In the genomic region with DNA sequence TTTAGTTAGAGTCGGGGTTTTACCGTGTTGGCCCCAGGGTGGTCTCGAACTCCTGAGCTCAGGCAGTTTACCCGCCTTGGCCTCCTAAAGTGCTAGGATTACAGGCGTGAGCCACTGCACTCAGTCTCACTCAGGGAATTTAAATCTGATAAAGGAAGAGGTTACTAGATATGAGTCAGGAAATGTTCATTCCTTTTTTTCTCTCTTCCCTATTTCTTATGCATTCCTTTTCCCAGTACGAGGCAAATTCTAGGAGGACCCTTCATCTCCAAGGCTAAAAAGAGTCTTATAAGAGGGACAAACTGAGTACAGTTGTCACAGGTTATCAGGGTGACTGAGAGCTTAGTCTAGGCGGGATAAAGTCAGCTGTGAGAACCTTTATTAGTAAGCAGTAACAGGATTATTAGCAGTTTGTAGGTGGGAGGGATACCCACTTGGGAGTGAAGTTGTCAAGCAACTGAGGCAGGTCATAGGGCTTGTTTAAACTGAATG, we compare ENCODE assay signal across 8 cellular contexts. TPM values are rescaled to one million over a fixed set of nuclear protein-coding genes. Genes with fewer than 3 reads are reported as not detected.
DNase-seq lines count a peak whose midpoint lies in the region; ATAC-seq and TF ChIP-seq lines count a peak whose summit lies in the region.

No MANE protein-coding gene starts in this region.

- ATAC-seq in HCT116: no peak
- ATAC-seq in stimulated activated naive B cell treated with anti-CD40 and anti-IgM and Interleukin-4, amounts not matched to agents 10 μg/mL and 1 μg/mL and 100 μg/mL, for 72 hours (replicated peaks): no peak
- ATAC-seq in HG02571 (IDR thresholded peaks at IDR 0.05; ENCODE audit: unreplicated experiment): no peak

- no peaks in the 10 kb centered on the region for H4K20me1 ChIP-seq in HCT116 (ENCODE audit: insufficient read depth)
- H4K20me1 ChIP-seq in hepatocyte (ENCODE audit: insufficient read depth, poor library complexity, severe bottlenecking): peaks cover 12% of the 10 kb centered on the region

- no peak overlapping the region for H3K4me3 Mint-ChIP-seq in activated T-helper 1 cell treated with anti-CD3 and anti-CD28 coated beads, Interleukin-12 subunit alpha, Interleukin-12 subunit beta, Interleukin-2, Interleukin-4 antibody, amounts not matched to agents 30 ng/mL and 10 ng/mL and 1 ng/mL, durations not matched to agents 14 hours and 24 hours and 36 hours
- no peak overlapping the region for H3K4me3 Mint-ChIP-seq in stimulated activated naive B cell treated with anti-CD40 and anti-IgM and Interleukin-4, amounts not matched to agents 10 μg/mL and 1 μg/mL and 100 μg/mL, for 72 hours

- TF ChIP-seq CTCF in HCT116 (IDR thresholded peaks at IDR 0.05 in 2 of 3, conservative IDR thresholded peaks at IDR 0.05 in 1 of 3; ENCODE audit: borderline replicate concordance in 1 of 3, insufficient read depth in 1 of 3, low read depth in 2 of 3, low read length in 2 of 3) (no peak), hepatocyte (IDR thresholded peaks at IDR 0.05; ENCODE audit: poor library complexity) (no peak)

- H3K27me3 Mint-ChIP-seq in activated T-helper 1 cell treated with anti-CD3 and anti-CD28 coated beads, Interleukin-12 subunit alpha, Interleukin-12 subunit beta, Interleukin-2, Interleukin-4 antibody, amounts not matched to agents 30 ng/mL and 10 ng/mL and 1 ng/mL, durations not matched to agents 14 hours and 24 hours and 36 hours (ENCODE audit: insufficient read depth): no peaks in the 10 kb centered on the region
- H3K27me3 Mint-ChIP-seq in stimulated activated naive B cell treated with anti-CD40 and anti-IgM and Interleukin-4, amounts not matched to agents 10 μg/mL and 1 μg/mL and 100 μg/mL, for 72 hours: no peaks in the 10 kb centered on the region

- H3K4me1 Mint-ChIP-seq in activated T-helper 1 cell treated with anti-CD3 and anti-CD28 coated beads, Interleukin-12 subunit alpha, Interleukin-12 subunit beta, Interleukin-2, Interleukin-4 antibody, amounts not matched to agents 30 ng/mL and 10 ng/mL and 1 ng/mL, durations not matched to agents 14 hours and 24 hours and 36 hours (ENCODE audit: low read depth): peaks cover 47% of the 10 kb centered on the region
- peaks cover 28 to 35% of the 10 kb centered on the region in 2 donors for H3K4me1 Mint-ChIP-seq in stimulated activated naive B cell treated with anti-CD40 and anti-IgM and Interleukin-4, amounts not matched to agents 10 μg/mL and 1 μg/mL and 100 μg/mL, for 72 hours

- H2AFZ ChIP-seq in HCT116 (ENCODE audit: low read depth, low read length, poor library complexity, severe bottlenecking): no peak overlapping the region
- no peak overlapping the region for H2AFZ ChIP-seq in hepatocyte

- WGBS in hepatocyte (ENCODE audit: low lambda C conversion rate, missing lambda C conversion rate): 33% methylated on average over 7 of the region's 7 CpGs

- DNase-seq in HCT116 (ENCODE audit: low read depth, low spot score) (no peak), hepatocyte (ENCODE audit: low spot score) (peak; percentile 23), NCI-H2196 treated with DMSO at 0.1 percent for 48 hours (lab: John Stamatoyannopoulos, UW; ENCODE audit: unreplicated experiment) (no peak)
- DNase-seq in activated T-helper 1 cell treated with anti-CD3 and anti-CD28 coated beads, Interleukin-12 subunit alpha, Interleukin-12 subunit beta, Interleukin-2, Interleukin-4 antibody, amounts not matched to agents 30 ng/mL and 10 ng/mL and 1 ng/mL, durations not matched to agents 14 hours and 24 hours and 36 hours (ENCODE audit: low spot score): no peak
- no peak for DNase-seq in stimulated activated naive B cell treated with anti-CD40 and anti-IgM and Interleukin-4, amounts not matched to agents 10 μg/mL and 1 μg/mL and 100 μg/mL, for 72 hours
- no peak for DNase-seq in stimulated activated CD4-positive, alpha-beta T cell treated with anti-CD3 and anti-CD28 coated beads, Interleukin-12 subunit alpha, Interleukin-12 subunit beta, amount 100 ng/mL, for 4 hours
- no peak for DNase-seq in stimulated activated CD4-positive, alpha-beta T cell treated with anti-CD3 and anti-CD28 coated beads, Interleukin-4, amount 100 ng/mL, for 24 hours

- CTCF ChIA-PET in HCT116 (lab: Charles Lee): no interaction called here

- H3K4me1 ChIP-seq in HCT116 (ENCODE audit: control insufficient read depth in 1 of 2, insufficient read depth in 2 of 2, low read length in 2 of 2) (peaks cover 13 to 20% of the 10 kb centered on the region in 2 experiments; a peak in 3 of 4 replicates), hepatocyte (ENCODE audit: insufficient read depth) (peaks cover 35% of the 10 kb centered on the region)

- 0 out of 2 replicates have a peak overlapping the region, but pooled peaks have one; percentile 13 for H3K4me2 ChIP-seq in HCT116 (ENCODE audit: low read length)
- H3K4me2 ChIP-seq in hepatocyte: peak overlapping the region; percentile 66

- peaks cover 5% of the 10 kb centered on the region; the same call in 1 of the 2 replicates for H3K79me2 ChIP-seq in HCT116 (ENCODE audit: insufficient read depth, low read length)
- H3K79me2 ChIP-seq in hepatocyte: peaks cover 75% of the 10 kb centered on the region

- H3K36me3 Mint-ChIP-seq in activated T-helper 1 cell treated with anti-CD3 and anti-CD28 coated beads, Interleukin-12 subunit alpha, Interleukin-12 subunit beta, Interleukin-2, Interleukin-4 antibody, amounts not matched to agents 30 ng/mL and 10 ng/mL and 1 ng/mL, durations not matched to agents 14 hours and 24 hours and 36 hours (ENCODE audit: low read depth): peaks cover 23% of the 10 kb centered on the region
- H3K36me3 Mint-ChIP-seq in stimulated activated naive B cell treated with anti-CD40 and anti-IgM and Interleukin-4, amounts not matched to agents 10 μg/mL and 1 μg/mL and 100 μg/mL, for 72 hours: peaks cover 4% of the 10 kb centered on the region in 2 donors

- no peak for TF ChIP-seq POLR2A in HCT116 (IDR thresholded peaks at IDR 0.05; ENCODE audit: borderline replicate concordance, extremely low read depth, insufficient read depth, insufficient read length)

- no peak overlapping the region for H3K4me3 ChIP-seq in HCT116 (replicated peaks in 1 of 2; ENCODE audit: low read depth in 1 of 2, low read length in 2 of 2)
- no peak overlapping the region for H3K4me3 ChIP-seq in hepatocyte

- RAD21 ChIA-PET in HCT116 (lab: Charles Lee; ENCODE audit: low non-redundant PET in 1 of 2, low total read pairs in 2 of 2, uncharacterized antibody in 2 of 2, unreplicated experiment in 2 of 2): no interaction called here

- H3K27ac ChIP-seq in HCT116 (ENCODE audit: low read depth, low read length) (no peak overlapping the region), hepatocyte (peak overlapping the region; percentile 90)

- H3K36me3 ChIP-seq in HCT116 (ENCODE audit: control insufficient read depth in 1 of 2, insufficient read depth in 2 of 2, low read length in 2 of 2): no peaks in the 10 kb centered on the region
- H3K36me3 ChIP-seq in hepatocyte (replicated peaks; ENCODE audit: insufficient read depth, low read depth): no peaks in the 10 kb centered on the region

- H3K27ac Mint-ChIP-seq in activated T-helper 1 cell treated with anti-CD3 and anti-CD28 coated beads, Interleukin-12 subunit alpha, Interleukin-12 subunit beta, Interleukin-2, Interleukin-4 antibody, amounts not matched to agents 30 ng/mL and 10 ng/mL and 1 ng/mL, durations not matched to agents 14 hours and 24 hours and 36 hours: peak overlapping the region; percentile 44
- H3K27ac Mint-ChIP-seq in stimulated activated naive B cell treated with anti-CD40 and anti-IgM and Interleukin-4, amounts not matched to agents 10 μg/mL and 1 μg/mL and 100 μg/mL, for 72 hours: peak overlapping the region; percentile 21

- POLR2A ChIA-PET in HCT116 (lab: Charles Lee): interaction anchor here (0.7 kb wide), 1 partner anchor 21 kb away, joined by 3 read pairs; no protein-coding TSS in a partner anchor

- peaks cover 6% of the 10 kb centered on the region for H3K9me3 Mint-ChIP-seq in activated T-helper 1 cell treated with anti-CD3 and anti-CD28 coated beads, Interleukin-12 subunit alpha, Interleukin-12 subunit beta, Interleukin-2, Interleukin-4 antibody, amounts not matched to agents 30 ng/mL and 10 ng/mL and 1 ng/mL, durations not matched to agents 14 hours and 24 hours and 36 hours
- no peaks in the 10 kb centered on the region for H3K9me3 Mint-ChIP-seq in stimulated activated naive B cell treated with anti-CD40 and anti-IgM and Interleukin-4, amounts not matched to agents 10 μg/mL and 1 μg/mL and 100 μg/mL, for 72 hours

- intact Hi-C loops in HCT116 (cut with micrococcal nuclease): no loop called here
- intact Hi-C loops in activated T-helper 1 cell treated with anti-CD3 and anti-CD28 coated beads, Interleukin-12 subunit alpha, Interleukin-12 subunit beta, Interleukin-2, Interleukin-4 antibody, amounts not matched to agents 30 ng/mL and 10 ng/mL and 1 ng/mL, durations not matched to agents 14 hours and 24 hours and 36 hours (cut with micrococcal nuclease): no loop called here

- H3K9ac ChIP-seq in HCT116 (ENCODE audit: low read length): no peak overlapping the region

- no peaks in the 10 kb centered on the region for H3K9me3 ChIP-seq in HCT116 (ENCODE audit: control insufficient read depth in 1 of 2, insufficient read depth in 1 of 2, low read depth in 1 of 2, low read length in 2 of 2)
- H3K9me3 ChIP-seq in hepatocyte (ENCODE audit: low read depth): no peaks in the 10 kb centered on the region

- TF ChIP-seq RAD21 in HCT116 (IDR thresholded peaks at IDR 0.05; ENCODE audit: low read depth): no peak

- no TSS peak for BruUV-seq in HCT116 (replicated peaks; lab: Mats Ljungman, UMichigan)

- H3K27me3 ChIP-seq in HCT116 (ENCODE audit: insufficient read depth, low read length) (no peaks in the 10 kb centered on the region), hepatocyte (no peaks in the 10 kb centered on the region)

- H3K9me2 ChIP-seq in HCT116 (ENCODE audit: insufficient read depth) (no peaks in the 10 kb centered on the region), hepatocyte (replicated peaks; ENCODE audit: insufficient read depth) (no peaks in the 10 kb centered on the region)

TF ChIP-seq in HCT116, 20 proteins besides CTCF, POLR2A, EP300 and RAD21 (continues in another document):
- TF ChIP-seq TCF7L2 (IDR thresholded peaks at IDR 0.05; ENCODE audit: borderline replicate concordance, extremely low read depth, insufficient read depth, insufficient read length) (no peak), ZNF274 (IDR thresholded peaks at IDR 0.05; ENCODE audit: low read depth, low read length) (no peak), EZH2phosphoT487 (IDR thresholded peaks at IDR 0.05; ENCODE audit: borderline replicate concordance) (no peak), ZFX (IDR thresholded peaks at IDR 0.05) (no peak), EGR1 (IDR thresholded peaks at IDR 0.05; ENCODE audit: low read depth) (no peak)

RNA-seq across cellular contexts. Expression of a gene that starts 9.1 kb away (rescaled TPM):
- total RNA-seq in HCT116 (2021; ENCODE audit: unreplicated experiment): 146 TPM
- polyA plus RNA-seq in HCT116 (2012): 53.8 and 67.2 TPM in 2 replicates
- total RNA-seq in activated T-helper 1 cell treated with anti-CD3 and anti-CD28 coated beads, Interleukin-12 subunit alpha, Interleukin-12 subunit beta, Interleukin-2, Interleukin-4 antibody, amounts not matched to agents 30 ng/mL and 10 ng/mL and 1 ng/mL, durations not matched to agents 14 hours and 24 hours and 36 hours: 224 and 226 TPM in 2 replicates
- total RNA-seq in hepatocyte: 136 TPM in 2 replicates
- 47.1 and 60.1 TPM in 2 replicates for polyA plus RNA-seq in hepatocyte
